15 cellular contexts compared by ENCODE assay signal in genomic region chr1:220928320-220928719, GRCh38. TPM values are rescaled to one million over a fixed set of nuclear protein-coding genes. Genes with fewer than 3 reads are reported as not detected.
DNase-seq lines count a peak whose midpoint lies in the region; ATAC-seq and TF ChIP-seq lines count a peak whose summit lies in the region.
"Had no signal": no experiment of that assay in that cellular context is flagged by ENCODE, and none has a peak within 500 bp of the region (broad histone marks: within the 10 kb centered on the region; RNA-seq: fewer than 3 reads in every experiment).

No MANE protein-coding gene starts in this region.

- POLR2A ChIA-PET in naive thymus-derived CD4-positive, alpha-beta T cell (lab: Charles Lee): no interaction called here

- H3K9me3 Mint-ChIP-seq in activated CD4-positive, alpha-beta T cell treated with anti-CD3 and anti-CD28 coated beads, Interleukin-2, amount 10 ng/mL, durations not matched to agents 24 days and 14 days: peaks cover 9% of the 10 kb centered on the region
- H3K9me3 Mint-ChIP-seq in naive thymus-derived CD4-positive, alpha-beta T cell: peaks cover 0 to 7% (median 2%) of the 10 kb centered on the region in 11 donors
- H3K9me3 Mint-ChIP-seq: CD8-positive, alpha-beta T cell; HFFc6 had no signal

- no peaks in the 10 kb centered on the region for H3K36me3 ChIP-seq in naive thymus-derived CD4-positive, alpha-beta T cell (ENCODE audit: control insufficient read depth in 2 of 3, insufficient read depth in 3 of 3, low read length in 3 of 3)
- H3K36me3 ChIP-seq: BE2C had no signal

- H3K27ac ChIP-seq in naive thymus-derived CD4-positive, alpha-beta T cell (ENCODE audit: low read depth, low read length): no peak overlapping the region
- H3K27ac ChIP-seq: C4-2B had no signal

- TF ChIP-seq POLR2A in GM18505 (IDR thresholded peaks at IDR 0.05; ENCODE audit: borderline replicate concordance, extremely low read depth, insufficient read depth, insufficient read length): no peak

- H3K4me1 ChIP-seq in naive thymus-derived CD4-positive, alpha-beta T cell (ENCODE audit: control insufficient read depth in 2 of 2, insufficient read depth in 2 of 2, low read length in 2 of 2): no peaks in the 10 kb centered on the region
- H3K4me1 ChIP-seq: BE2C had no signal

- no peak overlapping the region for H3K4me3 Mint-ChIP-seq in activated CD4-positive, alpha-beta T cell treated with anti-CD3 and anti-CD28 coated beads, Interleukin-2, amount 10 ng/mL, durations not matched to agents 24 days and 14 days
- no peak overlapping the region for H3K4me3 Mint-ChIP-seq in naive thymus-derived CD4-positive, alpha-beta T cell
- H3K4me3 Mint-ChIP-seq: CD8-positive, alpha-beta T cell; HFFc6 had no signal

- CTCF ChIA-PET in naive thymus-derived CD4-positive, alpha-beta T cell (lab: Charles Lee): no interaction called here

- peaks cover 0 to 4% of the 10 kb centered on the region in 2 donors for H3K27me3 ChIP-seq in naive thymus-derived CD4-positive, alpha-beta T cell (ENCODE audit: control insufficient read depth in 2 of 2, insufficient read depth in 2 of 2, low read length in 2 of 2)
- H3K27me3 ChIP-seq: BE2C had no signal

- no peaks in the 10 kb centered on the region for H3K4me1 Mint-ChIP-seq in activated CD4-positive, alpha-beta T cell treated with anti-CD3 and anti-CD28 coated beads, Interleukin-2, amount 10 ng/mL, durations not matched to agents 24 days and 14 days
- H3K4me1 Mint-ChIP-seq in naive thymus-derived CD4-positive, alpha-beta T cell: peaks cover 0 to 2% (median 0%) of the 10 kb centered on the region in 7 donors

- intact Hi-C loops in activated CD4-positive, alpha-beta T cell treated with anti-CD3 and anti-CD28 coated beads, Interleukin-2, amount 10 ng/mL, durations not matched to agents 24 days and 14 days (cut with micrococcal nuclease): no loop called here
- intact Hi-C loops in naive thymus-derived CD4-positive, alpha-beta T cell (cut with micrococcal nuclease): no loop called here

- no peak overlapping the region for H3K4me3 ChIP-seq in naive thymus-derived CD4-positive, alpha-beta T cell (ENCODE audit: low read length)

- ATAC-seq in naive thymus-derived CD4-positive, alpha-beta T cell: peak; percentile 31
- no peak for ATAC-seq in GM18505 (IDR thresholded peaks at IDR 0.05; ENCODE audit: unreplicated experiment)
- ATAC-seq: CD8-positive, alpha-beta T cell; HepG2 had no signal

- peak; percentile 1 for DNase-seq in activated CD4-positive, alpha-beta T cell treated with anti-CD3 and anti-CD28 coated beads, Interleukin-2, amount 10 ng/mL, durations not matched to agents 24 days and 14 days
- no peak for DNase-seq in activated CD4-positive, alpha-beta T cell treated with anti-CD3 and anti-CD28 coated beads, Interleukin-2, amount 50 U/mL, for 48 hours
- DNase-seq in OCI-M1 (lab: John Stamatoyannopoulos, UW) (peak; percentile 55), D341Med (ENCODE audit: low spot score) (no peak), cerebellum (ENCODE audit: low spot score) (no peak)
- no peak for DNase-seq in naive thymus-derived CD4-positive, alpha-beta T cell
- DNase-seq: BE2C; CD8-positive, alpha-beta T cell; COR-L47; DND-41; GDM1; HFFc6 had no signal

- no peaks in the 10 kb centered on the region for H3K9me3 ChIP-seq in naive thymus-derived CD4-positive, alpha-beta T cell (ENCODE audit: control insufficient read depth in 2 of 3, low read length in 3 of 3)
- H3K9me3 ChIP-seq: BE2C had no signal

- H3K36me3 Mint-ChIP-seq in activated CD4-positive, alpha-beta T cell treated with anti-CD3 and anti-CD28 coated beads, Interleukin-2, amount 10 ng/mL, durations not matched to agents 24 days and 14 days (ENCODE audit: low read depth): no peaks in the 10 kb centered on the region
- no peaks in the 10 kb centered on the region for H3K36me3 Mint-ChIP-seq in naive thymus-derived CD4-positive, alpha-beta T cell
- H3K36me3 Mint-ChIP-seq: CD8-positive, alpha-beta T cell had no signal

- no peak overlapping the region for H3K27ac Mint-ChIP-seq in activated CD4-positive, alpha-beta T cell treated with anti-CD3 and anti-CD28 coated beads, Interleukin-2, amount 10 ng/mL, durations not matched to agents 24 days and 14 days
- no peak overlapping the region for H3K27ac Mint-ChIP-seq in naive thymus-derived CD4-positive, alpha-beta T cell
- H3K27ac Mint-ChIP-seq: CD8-positive, alpha-beta T cell; HFFc6 had no signal

- H3K27me3 Mint-ChIP-seq in activated CD4-positive, alpha-beta T cell treated with anti-CD3 and anti-CD28 coated beads, Interleukin-2, amount 10 ng/mL, durations not matched to agents 24 days and 14 days: peaks cover 3% of the 10 kb centered on the region
- peaks cover 5 to 27% (median 24%) of the 10 kb centered on the region in 5 donors for H3K27me3 Mint-ChIP-seq in naive thymus-derived CD4-positive, alpha-beta T cell

RNA-seq across cellular contexts. Expression of gene HLX, which starts 49.1 kb away (rescaled TPM):
- 5.7 and 7.2 TPM in 2 replicates for total RNA-seq in activated CD4-positive, alpha-beta T cell treated with anti-CD3 and anti-CD28 coated beads, Interleukin-2, amount 10 ng/mL, durations not matched to agents 24 days and 14 days
- total RNA-seq in naive thymus-derived CD4-positive, alpha-beta T cell: 10 to 100 TPM in 1 of 5 experiments, 1 to 10 TPM in 2, under 1 TPM in 1, not detected in 1; 0.27 to 11.0 (median 2.1) TPM
- not detected for polyA plus RNA-seq in naive thymus-derived CD4-positive, alpha-beta T cell
- 1.00 TPM for total RNA-seq in cerebellum
- total RNA-seq: CD8-positive, alpha-beta T cell had no signal

Comparison
In these comparisons a context has a peak if more than half of its experiments do, and no peak if none do; other contexts are left out.
1. DNase-seq: peak in activated CD4-positive, alpha-beta T cell treated with anti-CD3 and anti-CD28 coated beads, Interleukin-2, amount 10 ng/mL, durations not matched to agents 24 days and 14 days (single experiment) and OCI-M1 (single experiment); none in activated CD4-positive, alpha-beta T cell treated with anti-CD3 and anti-CD28 coated beads, Interleukin-2, amount 50 U/mL, for 48 hours (0 of 2), naive thymus-derived CD4-positive, alpha-beta T cell (0 of 9), D341Med (single experiment) and cerebellum (single experiment).